In genomic region chr14:95183532-95184412, GRCh38 we compare ENCODE assay signal across 1 cellular context.
TF ChIP-seq lines count a peak whose summit lies in the region.

No MANE protein-coding gene starts in this region.

TF ChIP-seq in HepG2, 621 proteins besides CTCF, POLR2A, EP300 and RAD21 (continued from another document):
- TF ChIP-seq ZNF414 (CRISPR knock-in tag; IDR thresholded peaks at IDR 0.05) (no peak), ISX (CRISPR knock-in tag; conservative IDR thresholded peaks at IDR 0.05) (no peak), EHMT2 (IDR thresholded peaks at IDR 0.05; ENCODE audit: borderline replicate concordance, low read depth, low read length) (no peak), ZSCAN25 (CRISPR knock-in tag; IDR thresholded peaks at IDR 0.05) (no peak)
